In the genomic region with DNA sequence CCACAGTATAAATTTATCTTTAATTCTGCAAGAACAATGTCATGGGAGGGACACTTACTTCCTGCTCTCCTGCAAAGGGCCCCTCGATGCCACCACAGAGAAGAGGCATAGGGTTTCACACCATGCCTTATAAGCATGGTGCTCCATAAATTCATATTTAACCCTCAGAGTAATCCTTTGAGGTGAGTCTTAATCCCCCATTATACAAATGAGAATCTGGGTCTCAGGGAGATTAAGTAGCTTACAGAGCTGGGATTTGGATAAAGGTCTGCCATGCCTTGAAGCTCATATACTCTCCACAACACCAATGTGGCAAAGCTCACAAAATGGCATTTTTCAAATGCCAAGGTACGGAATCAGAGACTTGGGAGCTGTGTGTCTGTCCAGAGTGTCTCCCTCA, we compare ENCODE assay signal across 8 cellular contexts.
"Had no signal": no experiment of that assay in that cellular context is flagged by ENCODE, and none has a peak within 500 bp of the region (broad histone marks: within the 10 kb centered on the region; RNA-seq: fewer than 3 reads in every experiment).

No MANE protein-coding gene starts in this region.

- H3K9ac ChIP-seq: GM23248 had no signal

- H3K27ac ChIP-seq: GM23248 had no signal

- DNase-seq: GM23248, GOT3, H7, HCEC 1CT, IMR-90, KG1 had no signal

- H3K4me3 ChIP-seq: GM23248, K562 had no signal

- FAIRE-seq: HTR-8/SVneo, K562 had no signal
